Comparison of ENCODE assay signal across 8 cellular contexts in the genomic region with DNA sequence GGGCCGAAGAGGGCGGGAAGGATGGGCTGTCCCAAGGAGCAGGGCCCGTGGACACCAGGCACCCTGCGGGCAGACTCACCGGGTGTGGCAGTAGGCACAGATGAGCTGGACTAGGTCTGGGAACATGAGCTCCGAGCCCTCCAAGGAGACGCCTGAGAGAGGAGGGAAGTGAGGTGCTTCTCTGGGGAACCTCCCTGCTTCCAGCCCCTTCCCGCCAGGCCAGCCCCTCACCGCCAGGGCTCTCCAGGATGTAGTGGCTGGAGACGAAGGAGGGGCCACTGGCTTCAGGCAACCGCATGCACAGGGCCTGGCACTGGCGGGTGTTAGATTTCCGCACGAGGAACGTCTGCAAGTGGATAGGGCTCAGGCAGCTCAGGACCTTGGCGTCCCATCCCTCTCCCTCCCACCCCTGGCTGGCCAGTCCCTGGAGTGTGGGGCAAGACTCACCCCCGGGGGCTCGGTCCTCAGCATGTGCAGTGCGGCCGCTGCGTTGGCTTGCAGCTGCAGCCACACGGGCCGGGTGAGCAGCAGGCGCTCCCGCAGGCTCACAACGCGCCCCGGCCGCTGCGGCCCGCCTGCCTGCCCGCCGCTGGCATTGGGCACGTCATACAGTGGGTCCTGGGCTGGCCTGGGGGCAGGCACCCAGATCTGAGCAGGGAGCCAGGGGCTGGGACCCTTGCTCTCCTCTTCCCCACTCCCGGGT. TPM values are rescaled to one million over a fixed set of nuclear protein-coding genes. Genes with fewer than 3 reads are reported as not detected.
DNase-seq lines count a peak whose midpoint lies in the region; ATAC-seq, FAIRE-seq and TF ChIP-seq lines count a peak whose summit lies in the region.

No MANE protein-coding gene starts in this region.

- ATAC-seq in CD8-positive, alpha-beta T cell, result peak; percentile 3
- ATAC-seq in GM21423 (IDR thresholded peaks at IDR 0.05; ENCODE audit: unreplicated experiment), result no peak

- DNase-seq in CD8-positive, alpha-beta T cell, result no peak
- DNase-seq in MG63 (peak; percentile 67), bronchial epithelial cell (ENCODE audit: low read depth) (peak; percentile 11), kidney epithelial cell (ENCODE audit: low read depth) (no peak), mucosa of gallbladder (ENCODE audit: low spot score) (no peak)
- DNase-seq in stimulated activated CD4-positive, alpha-beta T cell treated with anti-CD3 and anti-CD28 coated beads, Interleukin-12 subunit alpha, Interleukin-12 subunit beta, amount 100 ng/mL, for 4 hours, result no peak

- no peaks in the 10 kb centered on the region for H3K27me3 ChIP-seq in CD8-positive, alpha-beta T cell (ENCODE audit: insufficient read depth, low read length)
- H3K27me3 ChIP-seq in MG63 (no peaks in the 10 kb centered on the region), bronchial epithelial cell (ENCODE audit: control insufficient read depth, insufficient read depth, low read length) (no peaks in the 10 kb centered on the region), kidney epithelial cell (ENCODE audit: control insufficient read depth, insufficient read depth, low read length) (no peaks in the 10 kb centered on the region), stomach smooth muscle (ENCODE audit: control insufficient read depth in 1 of 2, insufficient read depth in 2 of 2, low read length in 2 of 2) (no peaks in the 10 kb centered on the region)

- POLR2A ChIA-PET in CD8-positive, alpha-beta T cell (lab: Charles Lee), result interaction anchor here (0.7 to 3.7 kb wide), 6 partner anchors 9 to 220 kb away, joined by 3 to 18 read pairs (median 6); partner anchors contain the start of genes B4GAT1, BRMS1 and CD248

- H3K4me1 ChIP-seq in CD8-positive, alpha-beta T cell (ENCODE audit: insufficient read depth, low read length), result peaks cover 26% of the 10 kb centered on the region
- peaks cover 22% of the 10 kb centered on the region for H3K4me1 ChIP-seq in stomach smooth muscle (ENCODE audit: control insufficient read depth, insufficient read depth, low read length)

- FAIRE-seq in bronchial epithelial cell (lab: Jason Lieb, UNC), result no peak

- H3K4me3 ChIP-seq in CD8-positive, alpha-beta T cell (ENCODE audit: low read depth, low read length), result peak overlapping the region; percentile 77
- H3K4me3 ChIP-seq in MG63 (peak overlapping the region; percentile 84), bronchial epithelial cell (ENCODE audit: low read depth, low read length) (peak overlapping the region; percentile 97), kidney epithelial cell (ENCODE audit: low read depth, low read length) (peak overlapping the region; percentile 63), stomach smooth muscle (ENCODE audit: low read length in 2 of 2) (peak overlapping the region; percentile 73 to 77)

- intact Hi-C loops in CD8-positive, alpha-beta T cell (cut with DNase I, micrococcal nuclease), result no loop called here

- H3K9me3 ChIP-seq in CD8-positive, alpha-beta T cell (ENCODE audit: low read length), result no peaks in the 10 kb centered on the region
- no peaks in the 10 kb centered on the region for H3K9me3 ChIP-seq in MG63
- H3K9me3 ChIP-seq in stomach smooth muscle (ENCODE audit: control insufficient read depth in 2 of 2, low read length in 2 of 2), result no peaks in the 10 kb centered on the region

- H3K4me1 Mint-ChIP-seq in CD8-positive, alpha-beta T cell (ENCODE audit: low read depth), result peaks cover 22% of the 10 kb centered on the region

- H3K36me3 ChIP-seq in CD8-positive, alpha-beta T cell (ENCODE audit: insufficient read depth, low read length), result peaks cover 6% of the 10 kb centered on the region
- peaks cover 72% of the 10 kb centered on the region for H3K36me3 ChIP-seq in MG63
- peaks cover 48% of the 10 kb centered on the region for H3K36me3 ChIP-seq in bronchial epithelial cell (ENCODE audit: control insufficient read depth, insufficient read depth, low read length)
- no peaks in the 10 kb centered on the region for H3K36me3 ChIP-seq in kidney epithelial cell (ENCODE audit: control insufficient read depth, insufficient read depth, low read length)
- H3K36me3 ChIP-seq in stomach smooth muscle (ENCODE audit: control insufficient read depth in 2 of 2, insufficient read depth in 2 of 2, low read length in 2 of 2), result peaks cover 18 to 21% of the 10 kb centered on the region in 2 donors

- CTCF ChIA-PET in CD8-positive, alpha-beta T cell (lab: Charles Lee), result interaction anchor here (0.5 to 8.7 kb wide), 7 partner anchors 9 to 889 kb away, joined by 3 to 140 read pairs (median 4); partner anchors contain the start of gene BRMS1

- peak overlapping the region; percentile 57 to 72 for H3K9ac ChIP-seq in stomach smooth muscle (ENCODE audit: low read length in 2 of 2)

- peak overlapping the region; percentile 87 for H3K4me3 Mint-ChIP-seq in CD8-positive, alpha-beta T cell

- TF ChIP-seq CTCF in CD8-positive, alpha-beta T cell (IDR thresholded peaks at IDR 0.05), result no peak
- TF ChIP-seq CTCF in bronchial epithelial cell (IDR thresholded peaks at IDR 0.05; ENCODE audit: insufficient read depth, low read length, severe bottlenecking) (no peak), kidney epithelial cell (IDR thresholded peaks at IDR 0.05; ENCODE audit: insufficient read depth, low read length, poor library complexity, severe bottlenecking) (peak; percentile 11)

- no peaks in the 10 kb centered on the region for H3K9me3 Mint-ChIP-seq in CD8-positive, alpha-beta T cell

- no peaks in the 10 kb centered on the region for H3K27me3 Mint-ChIP-seq in CD8-positive, alpha-beta T cell (ENCODE audit: low read depth)

- peaks cover 48% of the 10 kb centered on the region for H3K36me3 Mint-ChIP-seq in CD8-positive, alpha-beta T cell

- H3K27ac ChIP-seq in CD8-positive, alpha-beta T cell (ENCODE audit: low read depth, low read length), result peak overlapping the region; percentile 75
- peak overlapping the region; percentile 55 for H3K27ac ChIP-seq in stomach smooth muscle (ENCODE audit: low read length)

- peak overlapping the region; percentile 75 for H3K27ac Mint-ChIP-seq in CD8-positive, alpha-beta T cell

RNA-seq across cellular contexts. Expression of gene RIN1, which starts 0.6 kb away (rescaled TPM):
- total RNA-seq in CD8-positive, alpha-beta T cell, result 1 to 10 TPM; 1.5 to 3.2 TPM
- total RNA-seq in MG63 (2014; rRNA removed; shearing (Covaris generic); ENCODE audit: low replicate concordance), result 45.3 and 65.7 TPM in 2 replicates
- total RNA-seq in bronchial epithelial cell, result 19.0 and 19.7 TPM in 2 replicates
- total RNA-seq in kidney epithelial cell, result 3.1 and 3.8 TPM in 2 replicates
- total RNA-seq in mucosa of gallbladder, result 16.0 TPM

RNA-seq across cellular contexts. Expression of gene BRMS1, which starts 9.2 kb away (rescaled TPM):
- 10 to 100 TPM; 66.7 to 68.0 TPM for total RNA-seq in CD8-positive, alpha-beta T cell
- total RNA-seq in MG63 (2014; rRNA removed; shearing (Covaris generic); ENCODE audit: low replicate concordance), result 119 TPM in 2 replicates
- 67.6 and 81.6 TPM in 2 replicates for total RNA-seq in bronchial epithelial cell
- total RNA-seq in kidney epithelial cell, result 84.9 and 86.5 TPM in 2 replicates
- total RNA-seq in mucosa of gallbladder, result 32.2 TPM

RNA-seq across cellular contexts. Expression of gene B4GAT1, which starts 11.7 kb away (rescaled TPM):
- total RNA-seq in CD8-positive, alpha-beta T cell, result 1 to 10 TPM; 1.3 to 1.8 TPM
- 26.6 and 34.6 TPM in 2 replicates for total RNA-seq in MG63 (2014; rRNA removed; shearing (Covaris generic); ENCODE audit: low replicate concordance)
- total RNA-seq in bronchial epithelial cell (7.7 and 10.8 TPM in 2 replicates), kidney epithelial cell (20.3 and 20.4 TPM in 2 replicates), mucosa of gallbladder (43.8 TPM)

RNA-seq across cellular contexts. Expression of gene CD248, which starts 18.8 kb away (rescaled TPM):
- total RNA-seq in CD8-positive, alpha-beta T cell, result 10 to 100 TPM; 39.3 to 41.1 TPM
- total RNA-seq in MG63 (2014; rRNA removed; shearing (Covaris generic); ENCODE audit: low replicate concordance), result not detected in 2 replicates
- total RNA-seq in bronchial epithelial cell (under 0.01 TPM in 2 replicates), kidney epithelial cell (0.07 and 0.17 TPM in 2 replicates), mucosa of gallbladder (34.7 TPM)

RNA-seq across cellular contexts. Expression of gene SLC29A2, which starts 35.9 kb away (rescaled TPM):
- total RNA-seq in CD8-positive, alpha-beta T cell, result 1 to 10 TPM; 5.6 to 6.0 TPM
- total RNA-seq in MG63 (2014; rRNA removed; shearing (Covaris generic); ENCODE audit: low replicate concordance), result not detected in 2 replicates
- total RNA-seq in bronchial epithelial cell, result 1.9 and 2.1 TPM in 2 replicates
- 5.5 and 7.7 TPM in 2 replicates for total RNA-seq in kidney epithelial cell
- 19.0 TPM for total RNA-seq in mucosa of gallbladder

Comparison
In these comparisons a context has a peak if more than half of its experiments do, and no peak if none do; other contexts are left out.
1. DNase-seq: peak in MG63 (single experiment) and bronchial epithelial cell (single experiment); none in CD8-positive, alpha-beta T cell (0 of 7), kidney epithelial cell (single experiment), stimulated activated CD4-positive, alpha-beta T cell treated with anti-CD3 and anti-CD28 coated beads, Interleukin-12 subunit alpha, Interleukin-12 subunit beta, amount 100 ng/mL, for 4 hours (single experiment) and mucosa of gallbladder (single experiment).
2. Peak in every context shown above with its lines, with median percentiles within 50 percentile points of each other: H3K4me3 ChIP-seq.